In genomic region chr1:59494145-59494824, GRCh38 we compare ENCODE assay signal across 21 cellular contexts.
DNase-seq lines count a peak whose midpoint lies in the region; ATAC-seq and TF ChIP-seq lines count a peak whose summit lies in the region.
"Had no signal": no experiment of that assay in that cellular context is flagged by ENCODE, and none has a peak within 500 bp of the region (broad histone marks: within the 10 kb centered on the region; RNA-seq: fewer than 3 reads in every experiment).

No MANE protein-coding gene starts in this region.

- POLR2A ChIA-PET in MCF 10A (lab: Yijun Ruan, JAX) = no interaction called here

- H2AFZ ChIP-seq in mammary epithelial cell (ENCODE audit: low read depth, low read length) = no peak overlapping the region

- no peak overlapping the region for H3K27ac Mint-ChIP-seq in MCF 10A (ENCODE audit: low read depth, unreplicated experiment)
- H3K27ac Mint-ChIP-seq in stimulated activated effector memory CD8-positive, alpha-beta T cell treated with anti-CD3 and anti-CD28 coated beads, Interleukin-12 subunit alpha, Interleukin-12 subunit beta, amount 100 ng/mL, for 72 hours = no peak overlapping the region
- H3K27ac Mint-ChIP-seq: activated CD4-positive, alpha-beta memory T cell treated with anti-CD3 and anti-CD28 coated beads for 36 hours; activated T-cell treated with anti-CD3 and anti-CD28 coated beads, Interleukin-2, amount 50 U/mL, for 72 hours; effector memory CD8-positive, alpha-beta T cell; natural killer cell treated with Interleukin-12 subunit alpha and Interleukin-12 subunit beta and Interleukin-15 and Interleukin-18, amount 100 ng/mL, for 72 hours had no signal

- in situ Hi-C loops in mammary epithelial cell (cut with MboI; ENCODE audit: low sequenced_read_pairs in 2 of 2) = no loop called here

- H3K27me3 ChIP-seq in mammary epithelial cell (ENCODE audit: insufficient read depth, low read length) = no peaks in the 10 kb centered on the region
- H3K27me3 ChIP-seq: adrenal gland, gastroesophageal sphincter had no signal

- ATAC-seq in stimulated activated effector memory CD8-positive, alpha-beta T cell treated with anti-CD3 and anti-CD28 coated beads, Interleukin-12 subunit alpha, Interleukin-12 subunit beta, amount 100 ng/mL, for 72 hours = peak; percentile 13
- ATAC-seq in GM19463 (IDR thresholded peaks at IDR 0.05; ENCODE audit: unreplicated experiment) (no peak), GM21529 (IDR thresholded peaks at IDR 0.05; ENCODE audit: unreplicated experiment) (no peak)
- ATAC-seq: effector memory CD8-positive, alpha-beta T cell; gastroesophageal sphincter; natural killer cell treated with Interleukin-12 subunit alpha and Interleukin-12 subunit beta and Interleukin-15 and Interleukin-18, amount 100 ng/mL, for 72 hours; PC-3 had no signal

- no peaks in the 10 kb centered on the region for H4K20me1 ChIP-seq in mammary epithelial cell (ENCODE audit: insufficient read depth, low read length)

- no TSS peak for BruUV-seq in MCF 10A (replicated peaks; lab: Mats Ljungman, UMichigan)
- no TSS peak for BruUV-seq in mammary epithelial cell (replicated peaks; lab: Mats Ljungman, UMichigan)

- H3K36me3 Mint-ChIP-seq in MCF 10A (ENCODE audit: insufficient read depth, unreplicated experiment) = peaks cover 12% of the 10 kb centered on the region
- H3K36me3 Mint-ChIP-seq in stimulated activated effector memory CD8-positive, alpha-beta T cell treated with anti-CD3 and anti-CD28 coated beads, Interleukin-12 subunit alpha, Interleukin-12 subunit beta, amount 100 ng/mL, for 72 hours = no peaks in the 10 kb centered on the region
- H3K36me3 Mint-ChIP-seq: natural killer cell treated with Interleukin-12 subunit alpha and Interleukin-12 subunit beta and Interleukin-15 and Interleukin-18, amount 100 ng/mL, for 72 hours had no signal

- peaks cover 24% of the 10 kb centered on the region for H3K9me3 Mint-ChIP-seq in MCF 10A (ENCODE audit: unreplicated experiment)
- H3K9me3 Mint-ChIP-seq in stimulated activated effector memory CD8-positive, alpha-beta T cell treated with anti-CD3 and anti-CD28 coated beads, Interleukin-12 subunit alpha, Interleukin-12 subunit beta, amount 100 ng/mL, for 72 hours = peaks cover 6% of the 10 kb centered on the region
- H3K9me3 Mint-ChIP-seq: activated T-cell treated with anti-CD3 and anti-CD28 coated beads, Interleukin-2, amount 50 U/mL, for 72 hours; effector memory CD8-positive, alpha-beta T cell; natural killer cell treated with Interleukin-12 subunit alpha and Interleukin-12 subunit beta and Interleukin-15 and Interleukin-18, amount 100 ng/mL, for 72 hours had no signal

- CTCF ChIA-PET in MCF 10A (lab: Yijun Ruan, JAX) = interaction anchor here (0.6 to 0.7 kb wide), 2 partner anchors 85 to 754 kb away, joined by 3 to 4 read pairs; no protein-coding TSS in a partner anchor
- CTCF ChIA-PET in mammary epithelial cell (lab: Charles Lee; ENCODE audit: low non-redundant PET) = no interaction called here

- H3K4me3 Mint-ChIP-seq in MCF 10A (ENCODE audit: unreplicated experiment) = no peak overlapping the region
- H3K4me3 Mint-ChIP-seq in stimulated activated effector memory CD8-positive, alpha-beta T cell treated with anti-CD3 and anti-CD28 coated beads, Interleukin-12 subunit alpha, Interleukin-12 subunit beta, amount 100 ng/mL, for 72 hours = no peak overlapping the region
- H3K4me3 Mint-ChIP-seq: activated CD4-positive, alpha-beta memory T cell treated with anti-CD3 and anti-CD28 coated beads for 36 hours; activated T-cell treated with anti-CD3 and anti-CD28 coated beads, Interleukin-2, amount 50 U/mL, for 72 hours; effector memory CD8-positive, alpha-beta T cell; natural killer cell treated with Interleukin-12 subunit alpha and Interleukin-12 subunit beta and Interleukin-15 and Interleukin-18, amount 100 ng/mL, for 72 hours had no signal

- peak; percentile 7 for DNase-seq in MCF 10A (ENCODE audit: unreplicated experiment)
- DNase-seq in mammary epithelial cell = no peak
- DNase-seq in NOMO-1 treated with dmso at 0.1 percent for 144 hours (lab: John Stamatoyannopoulos, UW; ENCODE audit: unreplicated experiment) = peak; percentile 25
- DNase-seq in fibroblast of peridontal ligament (ENCODE audit: extremely low read depth) = peak; percentile 37
- no peak for DNase-seq in stimulated activated effector memory CD8-positive, alpha-beta T cell treated with anti-CD3 and anti-CD28 coated beads, Interleukin-12 subunit alpha, Interleukin-12 subunit beta, amount 100 ng/mL, for 72 hours (ENCODE audit: low spot score in 2 of 2)
- no peak for DNase-seq in activated naive CD4-positive, alpha-beta T cell treated with Interleukin-2 at 50 U/mL for 16 hours
- DNase-seq: activated CD4-positive, alpha-beta memory T cell treated with anti-CD3 and anti-CD28 coated beads for 36 hours; activated T-cell treated with anti-CD3 and anti-CD28 coated beads, Interleukin-2, amount 50 U/mL, for 72 hours; cerebellar nuclear complex; effector memory CD8-positive, alpha-beta T cell; mesendoderm; NCI-H146; NCI-H510A; PC-3; SK-N-SH had no signal

- H3K27ac ChIP-seq in mammary epithelial cell (ENCODE audit: insufficient read depth, low read depth, low read length) = no peak overlapping the region
- H3K27ac ChIP-seq: adrenal gland, gastroesophageal sphincter, KMS-11 had no signal

- TF ChIP-seq CTCF in MCF 10A (IDR thresholded peaks at IDR 0.05; ENCODE audit: unreplicated experiment) (no peak), mammary epithelial cell (conservative IDR thresholded peaks at IDR 0.05 in 1 of 2, IDR thresholded peaks at IDR 0.05 in 1 of 2; ENCODE audit: extremely low read depth in 1 of 2, insufficient read depth in 1 of 2, low read depth in 1 of 2, low read length in 2 of 2) (no peak)

- H3K4me1 ChIP-seq in mammary epithelial cell (ENCODE audit: insufficient read depth, low read length) = peaks cover 9% of the 10 kb centered on the region

- no peaks in the 10 kb centered on the region for H3K9me3 ChIP-seq in mammary epithelial cell (replicated peaks; ENCODE audit: insufficient read depth, low read length)
- H3K9me3 ChIP-seq: adrenal gland, SK-N-SH had no signal

- dilution Hi-C loops in mammary epithelial cell (cut with HindIII; ENCODE audit: low sequenced_read_pairs) = no loop called here

- H3K79me2 ChIP-seq in mammary epithelial cell (ENCODE audit: insufficient read depth, low read length) = no peaks in the 10 kb centered on the region

- peaks cover 14% of the 10 kb centered on the region for H3K4me1 Mint-ChIP-seq in MCF 10A (ENCODE audit: insufficient read depth, unreplicated experiment)
- H3K4me1 Mint-ChIP-seq in stimulated activated effector memory CD8-positive, alpha-beta T cell treated with anti-CD3 and anti-CD28 coated beads, Interleukin-12 subunit alpha, Interleukin-12 subunit beta, amount 100 ng/mL, for 72 hours = peaks cover 6% of the 10 kb centered on the region

- no peak overlapping the region for H3K4me3 ChIP-seq in mammary epithelial cell (replicated peaks in 1 of 3; ENCODE audit: insufficient read depth in 1 of 3, low read depth in 2 of 3, low read length in 3 of 3)
- H3K4me3 ChIP-seq: adrenal gland, gastroesophageal sphincter had no signal

- no peaks in the 10 kb centered on the region for H3K27me3 Mint-ChIP-seq in MCF 10A (ENCODE audit: insufficient read depth, unreplicated experiment)
- H3K27me3 Mint-ChIP-seq: effector memory CD8-positive, alpha-beta T cell had no signal

- intact Hi-C loops in MCF 10A (cut with micrococcal nuclease) (no loop called here), mammary epithelial cell (cut with micrococcal nuclease) (no loop called here)

- no peak overlapping the region for H3K9ac ChIP-seq in mammary epithelial cell (ENCODE audit: insufficient read depth, low read length)
- H3K9ac ChIP-seq: KMS-11, SK-N-SH had no signal

- no peak overlapping the region for H3K4me2 ChIP-seq in mammary epithelial cell (ENCODE audit: insufficient read depth, low read depth, low read length)
- H3K4me2 ChIP-seq: KMS-11, SK-N-SH had no signal

- no peaks in the 10 kb centered on the region for H3K36me3 ChIP-seq in mammary epithelial cell (ENCODE audit: insufficient read depth, low read length)
- H3K36me3 ChIP-seq: adrenal gland, gastroesophageal sphincter had no signal

Comparison
In these comparisons a context has a peak if more than half of its experiments do, and no peak if none do; other contexts are left out.
1. DNase-seq: peak in MCF 10A (single experiment), NOMO-1 treated with dmso at 0.1 percent for 144 hours (single experiment) and fibroblast of peridontal ligament (single experiment); none in mammary epithelial cell (single experiment), stimulated activated effector memory CD8-positive, alpha-beta T cell treated with anti-CD3 and anti-CD28 coated beads, Interleukin-12 subunit alpha, Interleukin-12 subunit beta, amount 100 ng/mL, for 72 hours (0 of 2) and activated naive CD4-positive, alpha-beta T cell treated with Interleukin-2 at 50 U/mL for 16 hours (single experiment).